Comparison of ENCODE assay signal across 15 cellular contexts in the genomic region with DNA sequence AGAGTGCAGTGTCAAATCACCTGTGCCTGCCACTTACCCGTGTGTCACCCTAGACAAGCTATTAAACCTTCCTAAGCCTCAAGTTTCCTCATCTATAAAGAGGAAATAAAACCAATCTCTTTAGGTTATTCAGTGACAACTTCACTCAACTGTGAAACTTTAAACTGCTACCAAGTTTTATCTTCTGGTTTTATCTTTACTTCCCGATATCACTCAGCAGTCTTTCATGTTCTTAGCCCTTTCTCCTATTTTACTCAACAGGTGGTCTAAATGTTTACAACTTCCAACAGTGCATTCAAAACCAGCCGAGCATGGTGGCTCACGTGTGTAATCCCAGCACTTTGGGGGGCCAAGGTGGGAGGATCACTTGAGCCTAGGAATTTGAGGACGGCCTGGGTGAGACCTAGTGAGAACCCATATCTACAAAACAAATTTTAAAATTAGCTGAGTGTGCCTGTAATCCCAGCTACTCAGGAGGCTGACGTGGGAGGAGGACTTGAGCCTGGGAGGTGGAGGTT.
DNase-seq lines count a peak whose midpoint lies in the region; ATAC-seq and FAIRE-seq lines count a peak whose summit lies in the region.
"Had no signal": no experiment of that assay in that cellular context is flagged by ENCODE, and none has a peak within 500 bp of the region (broad histone marks: within the 10 kb centered on the region; RNA-seq: fewer than 3 reads in every experiment).

No MANE protein-coding gene starts in this region.

- ATAC-seq in GM18909 (IDR thresholded peaks at IDR 0.05; ENCODE audit: poor library complexity, unreplicated experiment), result no peak
- ATAC-seq: foreskin keratinocyte had no signal

- FAIRE-seq in GM18507 (lab: Jason Lieb, UNC), result peak; percentile 83
- FAIRE-seq: A204.1 had no signal

- DNase-seq in NCI-H146 (lab: John Stamatoyannopoulos, UW) (peak; percentile 25), NCI-H146 treated with DMSO at 0.1 percent for 48 hours (lab: John Stamatoyannopoulos, UW; ENCODE audit: unreplicated experiment) (no peak), GM18507 (ENCODE audit: extremely low spot score, insufficient read length, low read depth) (no peak), NCI-H69 (lab: John Stamatoyannopoulos, UW) (peak; percentile 42), left kidney (ENCODE audit: low read depth, low spot score) (peak; percentile 46), SKM-1 treated with dmso at 0.1 percent for 144 hours (lab: John Stamatoyannopoulos, UW; ENCODE audit: unreplicated experiment) (no peak), NCI-H446 (lab: John Stamatoyannopoulos, UW) (no peak)
- DNase-seq: activated CD8-positive, alpha-beta memory T cell treated with anti-CD3 and anti-CD28 coated beads for 24 hours; effector memory CD4-positive, alpha-beta T cell; foreskin keratinocyte; NCI-H1930; NCI-H748 treated with DMSO at 0.1 percent for 48 hours; sigmoid colon had no signal

Comparison
In these comparisons a context has a peak if more than half of its experiments do, and no peak if none do; other contexts are left out.
1. DNase-seq: peak in NCI-H146 (single experiment), NCI-H69 (single experiment) and left kidney (single experiment); none in NCI-H146 treated with DMSO at 0.1 percent for 48 hours (single experiment), GM18507 (single experiment), SKM-1 treated with dmso at 0.1 percent for 144 hours (single experiment) and NCI-H446 (0 of 2).